In genomic region chrX:53683556-53684414, GRCh38 we compare ENCODE assay signal across 8 cellular contexts. TPM values are rescaled to one million over a fixed set of nuclear protein-coding genes. Genes with fewer than 3 reads are reported as not detected.
DNase-seq lines count a peak whose midpoint lies in the region; ATAC-seq and TF ChIP-seq lines count a peak whose summit lies in the region.

No MANE protein-coding gene starts in this region.

- WGBS in hepatocyte (ENCODE audit: low lambda C conversion rate, missing lambda C conversion rate) = 42% methylated on average over 73 of the region's 80 CpGs
- 0 to 32% methylated on average over 79 to 80 of the region's 80 CpGs for WGBS in aorta, 2 donors

- H3K36me3 ChIP-seq in hepatocyte (replicated peaks; ENCODE audit: insufficient read depth, low read depth) (no peaks in the 10 kb centered on the region), rectal smooth muscle tissue (ENCODE audit: control insufficient read depth, insufficient read depth, low read length) (no peaks in the 10 kb centered on the region), aorta (ENCODE audit: control insufficient read depth in 1 of 2, insufficient read depth in 2 of 2, low read length in 1 of 2) (no peaks in the 10 kb centered on the region)

- peaks cover 54% of the 10 kb centered on the region for H3K79me2 ChIP-seq in hepatocyte

- H3K9ac ChIP-seq in rectal smooth muscle tissue (ENCODE audit: low read length) = peak overlapping the region; percentile 73

- in situ Hi-C loops in astrocyte of the spinal cord (cut with HindIII; ENCODE audit: low sequenced_read_pairs) = no loop called here

- H3K9me2 ChIP-seq in hepatocyte (replicated peaks; ENCODE audit: insufficient read depth) = no peaks in the 10 kb centered on the region

- ATAC-seq in GM18508 (IDR thresholded peaks at IDR 0.05; ENCODE audit: insufficient read depth, unreplicated experiment) (peak; percentile 64), HG03025 (IDR thresholded peaks at IDR 0.05; ENCODE audit: low FRiP score, unreplicated experiment) (peak; percentile 63), aorta (ENCODE audit: low FRiP score) (peak; percentile 94)

- intact Hi-C loops in aorta (cut with DNase I) = no loop called here

- no peaks in the 10 kb centered on the region for H3K9me3 ChIP-seq in hepatocyte (ENCODE audit: low read depth)
- H3K9me3 ChIP-seq in aorta (ENCODE audit: control insufficient read depth, low read length) = no peaks in the 10 kb centered on the region

- TF ChIP-seq CTCF in astrocyte of the spinal cord (IDR thresholded peaks at IDR 0.05; ENCODE audit: low read depth, low read length) (no peak), hepatocyte (IDR thresholded peaks at IDR 0.05; ENCODE audit: poor library complexity) (no peak)

- H3K4me1 ChIP-seq in hepatocyte (ENCODE audit: insufficient read depth) = no peaks in the 10 kb centered on the region
- peaks cover 3% of the 10 kb centered on the region for H3K4me1 ChIP-seq in rectal smooth muscle tissue (ENCODE audit: control insufficient read depth, insufficient read depth, low read length)
- no peaks in the 10 kb centered on the region for H3K4me1 ChIP-seq in aorta (ENCODE audit: control insufficient read depth in 1 of 2, insufficient read depth in 2 of 2, low read length in 2 of 2)

- H3K4me2 ChIP-seq in hepatocyte = peak overlapping the region; percentile 81

- peaks cover 29% of the 10 kb centered on the region for H4K20me1 ChIP-seq in hepatocyte (ENCODE audit: insufficient read depth, poor library complexity, severe bottlenecking)

- H3K27me3 ChIP-seq in hepatocyte = no peaks in the 10 kb centered on the region
- peaks cover 6% of the 10 kb centered on the region for H3K27me3 ChIP-seq in rectal smooth muscle tissue (ENCODE audit: control insufficient read depth, insufficient read depth, low read length)
- no peaks in the 10 kb centered on the region for H3K27me3 ChIP-seq in aorta (ENCODE audit: control insufficient read depth in 1 of 2, insufficient read depth in 2 of 2, low read length in 1 of 2)

- peak; percentile 98 for DNase-seq in NCI-H2029 treated with DMSO at 0.1 percent for 48 hours (lab: John Stamatoyannopoulos, UW)
- DNase-seq in T1000 (lab: John Stamatoyannopoulos, UW) = peak; percentile 97
- DNase-seq in astrocyte of the spinal cord (ENCODE audit: low read depth, low spot score) = peak; percentile 98
- peak; percentile 97 for DNase-seq in hepatocyte (ENCODE audit: low spot score)
- peak; percentile 94 to 96 for DNase-seq in aorta

- H3K27ac ChIP-seq in hepatocyte (peak overlapping the region; percentile 99), rectal smooth muscle tissue (ENCODE audit: low read depth, low read length) (peak overlapping the region; percentile 93), aorta (ENCODE audit: low read depth in 1 of 2, low read length in 2 of 2) (peak overlapping the region in 1 of 2 donors; percentile 91)

- H3K4me3 ChIP-seq in astrocyte of the spinal cord (ENCODE audit: low read depth, low read length) = peak overlapping the region; percentile 77
- H3K4me3 ChIP-seq in hepatocyte = peak overlapping the region; percentile 55
- peak overlapping the region; percentile 90 for H3K4me3 ChIP-seq in rectal smooth muscle tissue (ENCODE audit: low read length)
- H3K4me3 ChIP-seq in aorta (ENCODE audit: low read length in 2 of 2) = peak overlapping the region; percentile 33 to 63

- peak overlapping the region; percentile 33 for H2AFZ ChIP-seq in hepatocyte

RNA-seq across cellular contexts. Expression of gene HUWE1, which starts 2.7 kb away (rescaled TPM):
- 104 and 107 TPM in 2 replicates for total RNA-seq in hepatocyte
- polyA plus RNA-seq in hepatocyte = 39.2 and 44.3 TPM in 2 replicates
- total RNA-seq in aorta = 100 to 1,000 TPM; 180 to 196 TPM
- 10 to 100 TPM; 22.5 to 39.6 TPM for polyA plus RNA-seq in aorta
